In the genomic region with DNA sequence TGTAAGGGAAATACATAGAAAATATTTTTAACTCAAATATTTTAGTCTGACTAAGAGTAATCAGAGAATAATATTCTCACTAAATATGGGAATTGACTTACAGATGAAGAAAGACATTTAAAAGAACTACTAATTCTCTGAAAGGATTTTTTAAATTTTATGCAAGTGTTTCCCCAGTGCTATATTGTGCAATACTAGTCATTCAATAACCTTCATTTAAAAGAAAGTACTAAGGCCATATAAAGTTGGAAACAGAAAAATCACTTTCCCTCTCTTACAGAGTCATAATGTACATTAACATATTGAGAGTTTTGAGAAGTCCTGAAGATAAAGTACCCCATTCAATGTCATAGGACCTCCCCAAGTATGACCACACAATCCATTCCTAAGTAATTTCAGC, we compare ENCODE assay signal across 3 cellular contexts.
A peak's percentile ranks its signal among the peaks of the same experiment; 100 is the strongest.
TF ChIP-seq lines count a peak whose summit lies in the region.

No MANE protein-coding gene starts in this region.

TF ChIP-seq in IMR-90, 13 proteins besides CTCF, POLR2A, EP300 and RAD21:
- TF ChIP-seq RCOR1 (IDR thresholded peaks at IDR 0.05; ENCODE audit: insufficient replicate concordance, low read length) = no peak
- peak; percentile 67 for TF ChIP-seq CEBPB (IDR thresholded peaks at IDR 0.05; ENCODE audit: low read depth, low read length)

TF ChIP-seq in Ishikawa, 13 proteins besides CTCF, POLR2A, EP300 and RAD21:
- TF ChIP-seq YY1 (IDR thresholded peaks at IDR 0.05; ENCODE audit: low read depth) (no peak), CEBPB (IDR thresholded peaks at IDR 0.05) (peak; percentile 28; the same call in 1 of the 2 replicates)

TF ChIP-seq in H1, 55 proteins besides CTCF, POLR2A, EP300 and RAD21:
- TF ChIP-seq SP1 (IDR thresholded peaks at IDR 0.05; ENCODE audit: low read depth, low read length) = no peak
- peak; percentile 19; the same call in 1 of the 2 replicates for TF ChIP-seq CEBPB (IDR thresholded peaks at IDR 0.05; ENCODE audit: low read depth, low read length)
